1 cellular context compared by ENCODE assay signal in the genomic region with DNA sequence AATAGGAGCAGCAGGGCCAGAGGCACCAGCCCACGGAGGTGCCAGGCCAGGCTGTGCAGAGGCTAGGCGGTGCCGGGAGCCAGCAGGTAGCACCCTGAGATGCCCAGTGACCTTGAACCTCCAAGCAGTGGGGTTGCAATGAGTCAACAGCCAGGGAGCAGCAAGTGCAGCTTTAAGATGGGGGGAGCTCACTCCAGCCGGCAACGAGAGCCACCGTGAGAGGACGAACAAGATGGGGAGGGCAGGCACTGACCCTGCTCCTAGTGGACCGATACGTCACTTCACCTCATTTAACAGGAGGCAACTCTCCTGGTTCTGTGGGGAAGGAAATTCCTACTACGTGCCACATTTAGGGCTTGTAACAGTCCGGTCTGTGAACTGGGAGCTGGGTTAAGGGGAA.
A peak's percentile ranks its signal among the peaks of the same experiment; 100 is the strongest.
TF ChIP-seq lines count a peak whose summit lies in the region.

No MANE protein-coding gene starts in this region.

TF ChIP-seq in HepG2, 621 proteins besides CTCF, POLR2A, EP300 and RAD21:
- TF ChIP-seq FOSL2 (CRISPR knock-in tag; IDR thresholded peaks at IDR 0.05) (0 out of 2 replicates have a peak, but pooled peaks have one; percentile 11), ZNF660 (CRISPR knock-in tag; IDR thresholded peaks at IDR 0.05; ENCODE audit: borderline replicate concordance, low read depth) (no peak), XRCC5 (optimal IDR thresholded peaks at IDR 0.05; ENCODE audit: low read length) (peak; percentile 18), ZNF124 (CRISPR knock-in tag; IDR thresholded peaks at IDR 0.05) (no peak), HNRNPL (IDR thresholded peaks at IDR 0.05; ENCODE audit: low read depth, low read length) (0 out of 2 replicates have a peak, but pooled peaks have one; percentile 22)
